ENCODE assay signal across 8 cellular contexts in genomic region chr2:85707304-85707703, GRCh38. TPM values are rescaled to one million over a fixed set of nuclear protein-coding genes. Genes with fewer than 3 reads are reported as not detected.
A peak's percentile ranks its signal among the peaks of the same experiment; 100 is the strongest.
DNase-seq lines count a peak whose midpoint lies in the region; ATAC-seq and TF ChIP-seq lines count a peak whose summit lies in the region.

No MANE protein-coding gene starts in this region.

- H3K36me3 Mint-ChIP-seq in HFFc6 (ENCODE audit: low read depth) = no peaks in the 10 kb centered on the region

- ATAC-seq in left colon (peak; percentile 83), GM19023 (IDR thresholded peaks at IDR 0.05; ENCODE audit: unreplicated experiment) (no peak)

- H3K27ac Mint-ChIP-seq in HFFc6 = no peak overlapping the region

- H3K9me3 Mint-ChIP-seq in HFFc6 = no peaks in the 10 kb centered on the region

- intact Hi-C loops in left colon (cut with DNase I, micrococcal nuclease) = no loop called here

- peaks cover 11% of the 10 kb centered on the region for H3K27me3 Mint-ChIP-seq in HFFc6 (ENCODE audit: insufficient read depth)

- peaks cover 52% of the 10 kb centered on the region for H3K4me1 Mint-ChIP-seq in HFFc6 (ENCODE audit: low read depth)

- no peak overlapping the region for H3K4me3 Mint-ChIP-seq in HFFc6

- DNase-seq in GDM1 (lab: John Stamatoyannopoulos, UW) = peak; percentile 79
- peak; percentile 85 for DNase-seq in HFFc6
- DNase-seq in NCI-H2029 (lab: John Stamatoyannopoulos, UW) = peak; percentile 76
- peak; percentile 11 for DNase-seq in T-helper 22 cell (ENCODE audit: low read depth)
- peak; percentile 59 for DNase-seq in central memory CD4-positive, alpha-beta T cell
- DNase-seq in left colon = peak; percentile 53 to 60
- peak; percentile 28 to 74 (median 48) for DNase-seq in stimulated activated CD4-positive, alpha-beta T cell treated with anti-CD3 and anti-CD28 coated beads, TNF-alpha, amount 100 ng/mL, for 48 hours (ENCODE audit: low read depth in 3 of 3)

- TF ChIP-seq CTCF in HFFc6 (IDR thresholded peaks at IDR 0.05) = peak; percentile 96

RNA-seq across cellular contexts. Expression of gene GNLY, which starts 13.1 kb away (rescaled TPM):
- not detected for total RNA-seq in HFFc6 (2021; fragmentation: NEBNext Ultra II Directional; extraction: Animal tissue kit (Norgen Biotek cat#: 25700))
- total RNA-seq in left colon = 10 to 100 TPM in 1 of 2 donors, 1 to 10 TPM in 1; 1.4 to 11.8 TPM

RNA-seq across cellular contexts. Expression of gene SFTPB, which starts 39.3 kb away (rescaled TPM):
- not detected for total RNA-seq in HFFc6 (2021; fragmentation: NEBNext Ultra II Directional; extraction: Animal tissue kit (Norgen Biotek cat#: 25700))
- total RNA-seq in left colon = not detected

RNA-seq across cellular contexts. Expression of gene ATOH8, which starts 46.5 kb away (rescaled TPM):
- total RNA-seq in HFFc6 (2021; fragmentation: NEBNext Ultra II Directional; extraction: Animal tissue kit (Norgen Biotek cat#: 25700)) = 10 to 100 TPM; 34.4 to 53.0 (median 45.5) TPM
- 1 to 10 TPM; 3.4 to 4.6 TPM for total RNA-seq in left colon

Comparison
In these comparisons a context has a peak if more than half of its experiments do, and no peak if none do; other contexts are left out.
1. DNase-seq: peak in every context shown above with its lines; median percentile 85 in HFFc6; 79 in GDM1; 76 in NCI-H2029; 59 in central memory CD4-positive, alpha-beta T cell; 56 in left colon; 48 in stimulated activated CD4-positive, alpha-beta T cell treated with anti-CD3 and anti-CD28 coated beads, TNF-alpha, amount 100 ng/mL, for 48 hours; 11 in T-helper 22 cell.
2. RNA of gene ATOH8, which starts 46.5 kb away (total RNA-seq): 34.4 to 53.0 TPM in HFFc6; 3.4 to 4.6 TPM in left colon; every median in the first group is over 4 times any median in the second.